In genomic region chr10:26860542-26861325, GRCh38 we compare ENCODE assay signal across 8 cellular contexts. TPM values are rescaled to one million over a fixed set of nuclear protein-coding genes. Genes with fewer than 3 reads are reported as not detected.
DNase-seq lines count a peak whose midpoint lies in the region; ATAC-seq and TF ChIP-seq lines count a peak whose summit lies in the region.

ABI1 (minus strand) TSS chr10:26860958; CDS start chr10:26860863, 95 bp downstream.

- peaks cover 6% of the 10 kb centered on the region; the same call in 1 of the 2 replicates for H3K36me3 ChIP-seq in OCI-LY7 (ENCODE audit: insufficient read depth, low read length)

- H3K9me3 Mint-ChIP-seq in endothelial cell (ENCODE audit: unreplicated experiment) (no peaks in the 10 kb centered on the region), mesothelial cell of epicardium (no peaks in the 10 kb centered on the region)

- H2AFZ ChIP-seq in OCI-LY7 (ENCODE audit: low read length) = peak within 1 kb of the TSS; percentile 98

- peak within 1 kb of the TSS; percentile 99 for H3K4me3 ChIP-seq in OCI-LY7 (ENCODE audit: low read depth, low read length, poor library complexity, severe bottlenecking)

- DNase-seq in DMS 273 treated with DMSO at 0.1 percent for 48 hours (lab: John Stamatoyannopoulos, UW) (peak; percentile 89), HuH-7.5 (ENCODE audit: low spot score) (peak; percentile 77), OCI-LY7 (ENCODE audit: low spot score) (peak; percentile 99), activated T-cell treated with anti-CD3 and anti-CD28 coated beads for 1 hour (ENCODE audit: low read depth) (peak; percentile 97), endothelial cell (ENCODE audit: low spot score) (peak; percentile 98), mesothelial cell of epicardium (ENCODE audit: low spot score in 2 of 2, unreplicated experiment in 2 of 2) (peak; percentile 97 to 99)
- DNase-seq in stimulated activated CD8-positive, alpha-beta memory T cell treated with anti-CD3 and anti-CD28 coated beads, Interleukin-15, amount 100 ng/mL, for 48 hours (ENCODE audit: low read depth in 2 of 2) = peak; percentile 93 to 95

- peak within 1 kb of the TSS; percentile 98 for H3K27ac Mint-ChIP-seq in endothelial cell (ENCODE audit: unreplicated experiment)
- H3K27ac Mint-ChIP-seq in mesothelial cell of epicardium = peak within 1 kb of the TSS; percentile 99

- CTCF ChIA-PET in OCI-LY7 (lab: Charles Lee; ENCODE audit: unreplicated experiment) = interaction anchor here (1.1 to 1.4 kb wide), 2 partner anchors 9 to 135 kb away, joined by 3 to 9 read pairs; no protein-coding TSS in a partner anchor

- H3K27ac ChIP-seq in OCI-LY7 (ENCODE audit: low read depth, low read length, poor library complexity, severe bottlenecking) = peak within 1 kb of the TSS; percentile 95

- no peaks in the 10 kb centered on the region for H3K9me3 ChIP-seq in OCI-LY7 (ENCODE audit: low read length)

- no peaks in the 10 kb centered on the region for H3K9me2 ChIP-seq in OCI-LY7 (ENCODE audit: insufficient read depth, low read length)

- POLR2A ChIA-PET in OCI-LY7 (lab: Charles Lee) = interaction anchor here (0.8 to 1.6 kb wide), 8 partner anchors 9 to 393 kb away, joined by 3 to 4 read pairs (median 3); no protein-coding TSS in a partner anchor

- no peak; the same call in 1 of the 2 replicates for TF ChIP-seq CTCF in OCI-LY7 (conservative IDR thresholded peaks at IDR 0.05; ENCODE audit: low read length)
- no peak for TF ChIP-seq CTCF in endothelial cell (IDR thresholded peaks at IDR 0.05; ENCODE audit: unreplicated experiment)
- TF ChIP-seq CTCF in mesothelial cell of epicardium (IDR thresholded peaks at IDR 0.05; ENCODE audit: unreplicated experiment) = no peak

- ATAC-seq in GM21515 (IDR thresholded peaks at IDR 0.05; ENCODE audit: unreplicated experiment) = peak; percentile 65

- H3K36me3 Mint-ChIP-seq in endothelial cell (ENCODE audit: low read depth, unreplicated experiment) (peaks cover 3% of the 10 kb centered on the region), mesothelial cell of epicardium (no peaks in the 10 kb centered on the region)

- no TSS peak for BruUV-seq in OCI-LY7 (replicated peaks; lab: Mats Ljungman, UMichigan)

- H3K27me3 Mint-ChIP-seq in endothelial cell (ENCODE audit: unreplicated experiment) = peaks cover 5% of the 10 kb centered on the region
- peaks cover 5% of the 10 kb centered on the region for H3K27me3 Mint-ChIP-seq in mesothelial cell of epicardium (ENCODE audit: low read depth)

- peaks cover 14% of the 10 kb centered on the region for H4K20me1 ChIP-seq in OCI-LY7 (ENCODE audit: insufficient read depth, low read length)

- intact Hi-C loops in OCI-LY7 (cut with micrococcal nuclease; ENCODE audit: unreplicated experiment) = loop anchor here (1.0 to 10.0 kb wide), 3 partner anchors 134 to 382 kb away; partner anchors contain the start of genes MASTL and YME1L1

- peak within 1 kb of the TSS; percentile 95 for H3K4me2 ChIP-seq in OCI-LY7 (ENCODE audit: low read length)

- H3K4me1 ChIP-seq in OCI-LY7 (ENCODE audit: insufficient read depth, low read length, poor library complexity, severe bottlenecking) = peaks cover 29% of the 10 kb centered on the region

- H3K79me2 ChIP-seq in OCI-LY7 (ENCODE audit: insufficient read depth, low read depth, low read length) = peaks cover 46% of the 10 kb centered on the region

- peaks cover 33% of the 10 kb centered on the region for H3K4me1 Mint-ChIP-seq in endothelial cell (ENCODE audit: unreplicated experiment)
- H3K4me1 Mint-ChIP-seq in mesothelial cell of epicardium = peaks cover 23% of the 10 kb centered on the region

- H3K4me3 Mint-ChIP-seq in endothelial cell (ENCODE audit: unreplicated experiment) (peak within 1 kb of the TSS; percentile 100), mesothelial cell of epicardium (peak within 1 kb of the TSS; percentile 100)

RNA-seq across cellular contexts. Expression of gene ABI1, which starts in this region (rescaled TPM):
- total RNA-seq in OCI-LY7 (2014; rRNA removed; shearing (Covaris generic)) = 57.4 and 62.4 TPM in 2 replicates
- total RNA-seq in OCI-LY7 (2022) (76.9 and 87.6 TPM in 2 replicates), endothelial cell (ENCODE audit: unreplicated experiment) (67.5 TPM), mesothelial cell of epicardium (37.7 to 41.3 TPM (median 40.8 TPM) in 3 replicates)

Comparison
In these comparisons a context has a peak if more than half of its experiments do, and no peak if none do; other contexts are left out.
1. Peak in every context shown above with its lines: DNase-seq, ATAC-seq, H3K4me3 ChIP-seq and H3K27ac ChIP-seq.